In genomic region chr19:7629347-7630054, GRCh38 we compare ENCODE assay signal across 8 cellular contexts. TPM values are rescaled to one million over a fixed set of nuclear protein-coding genes. Genes with fewer than 3 reads are reported as not detected.
DNase-seq lines count a peak whose midpoint lies in the region; ATAC-seq, FAIRE-seq and TF ChIP-seq lines count a peak whose summit lies in the region.

PET100 (plus strand) TSS chr19:7629793; CDS start chr19:7629834, 41 bp downstream.
XAB2 (minus strand) TSS chr19:7629545; CDS start chr19:7629527, 18 bp downstream.

- DNase-seq in GM12891 (ENCODE audit: insufficient read length, low spot score) = peak; percentile 97
- DNase-seq in NCI-H146 treated with DMSO at 0.1 percent for 48 hours (lab: John Stamatoyannopoulos, UW; ENCODE audit: unreplicated experiment) = peak; percentile 94
- DNase-seq in amniotic epithelial cell (ENCODE audit: low read depth) = peak; percentile 98
- DNase-seq in heart left ventricle = peak; percentile 95 to 98 (median 97)
- DNase-seq in pons (ENCODE audit: low spot score) = peak; percentile 99
- peak; percentile 96 for DNase-seq in type B pancreatic cell (ENCODE audit: extremely low spot score, unreplicated experiment)

- intact Hi-C loops in T-helper 1 cell treated with Interleukin-12 subunit alpha and Interleukin-12 subunit beta and Interleukin-4 antibody, amounts not matched to agents 30 ng/mL and 1 ng/mL, for 36 hours (cut with micrococcal nuclease) = loop anchor here (1.0 to 2.0 kb wide), 9 partner anchors 8 to 314 kb away; partner anchors contain the start of genes MAP2K7, MCOLN1, PNPLA6 and STXBP2
- intact Hi-C loops in heart left ventricle (cut with DNase I) = loop anchor here in 1 of 10 donors (5.0 kb wide), 1 partner anchor 562 kb away; the partner anchor contains the start of gene ZNF557

- no peaks in the 10 kb centered on the region for H3K9me3 ChIP-seq in heart left ventricle

- TF ChIP-seq CTCF in heart left ventricle (IDR thresholded peaks at IDR 0.05) (no peak), type B pancreatic cell (conservative IDR thresholded peaks at IDR 0.05) (no peak)

- no peaks in the 10 kb centered on the region for H3K9me3 Mint-ChIP-seq in type B pancreatic cell

- H3K36me3 Mint-ChIP-seq in type B pancreatic cell = peaks cover 8% of the 10 kb centered on the region

- H3K4me1 Mint-ChIP-seq in type B pancreatic cell (ENCODE audit: unreplicated experiment) = peaks cover 17% of the 10 kb centered on the region

- ATAC-seq in HG02840 (IDR thresholded peaks at IDR 0.05; ENCODE audit: low FRiP score, unreplicated experiment) = peak; percentile 92
- ATAC-seq in heart left ventricle = peak; percentile 98 to 99 (median 99)

- WGBS in heart left ventricle, 4 donors = 0 to 1% (median 0%) methylated on average over 37 to 40 of the region's 40 CpGs

- FAIRE-seq in GM12891 (lab: Jason Lieb, UNC) = peak; percentile 100

- H3K4me1 ChIP-seq in heart left ventricle = peaks cover 3 to 36% (median 25%) of the 10 kb centered on the region in 12 donors

- H3K4me3 ChIP-seq in heart left ventricle = peak within 1 kb of the TSS; percentile 62 to 100 (median 92)

- no peaks in the 10 kb centered on the region for H3K27me3 ChIP-seq in heart left ventricle

- H3K27me3 Mint-ChIP-seq in type B pancreatic cell = no peaks in the 10 kb centered on the region

- peak within 1 kb of the TSS in 11 of 12 donors; percentile 53 to 87 (median 78) for H3K27ac ChIP-seq in heart left ventricle

- peak within 1 kb of the TSS; percentile 99 for H3K27ac Mint-ChIP-seq in type B pancreatic cell

- peak; percentile 51; the same call in 1 of the 2 replicates for TF ChIP-seq POLR2A in GM12891 (IDR thresholded peaks at IDR 0.05; ENCODE audit: low read depth, low read length)
- TF ChIP-seq POLR2A in heart left ventricle (IDR thresholded peaks at IDR 0.05) = peak in 1 of 2 donors; percentile 75

- peak within 1 kb of the TSS; percentile 100 for H3K4me3 Mint-ChIP-seq in type B pancreatic cell

- peaks cover 0 to 36% (median 18%) of the 10 kb centered on the region in 9 donors for H3K36me3 ChIP-seq in heart left ventricle

TF ChIP-seq in GM12891, 5 proteins besides CTCF, POLR2A, EP300 and RAD21:
- TF ChIP-seq SPI1 (IDR thresholded peaks at IDR 0.05; ENCODE audit: low read depth, low read length) (0 out of 2 replicates have a peak, but pooled peaks have one; percentile 43), POU2F2 (IDR thresholded peaks at IDR 0.05; ENCODE audit: low read depth, low read length) (peak; percentile 36; the same call in 1 of the 2 replicates), POLR2AphosphoS5 (IDR thresholded peaks at IDR 0.05; ENCODE audit: low read depth, low read length) (peak; percentile 70; the same call in 1 of the 2 replicates), TAF1 (IDR thresholded peaks at IDR 0.05; ENCODE audit: low read depth, low read length) (peak; percentile 69; the same call in 1 of the 2 replicates), PAX5 (IDR thresholded peaks at IDR 0.05; ENCODE audit: insufficient read depth, low read length, severe bottlenecking) (no peak)

RNA-seq across cellular contexts. Expression of gene PET100, which starts in this region (rescaled TPM):
- polyA plus RNA-seq in GM12891 (2012; ENCODE audit: low read depth, missing spikeins) = 164 TPM
- total RNA-seq in T-helper 1 cell treated with Interleukin-12 subunit alpha and Interleukin-12 subunit beta and Interleukin-4 antibody, amounts not matched to agents 30 ng/mL and 1 ng/mL, for 36 hours = 119 and 124 TPM in 2 replicates
- total RNA-seq in heart left ventricle (100 to 1,000 TPM in 7 of 9 donors, 10 to 100 TPM in 2; 22.3 to 185 (median 136) TPM), type B pancreatic cell (ENCODE audit: low replicate concordance) (160 and 184 TPM in 2 replicates)
- 100 to 1,000 TPM in 1 of 2 donors, 10 to 100 TPM in 1; 55.4 to 405 TPM for polyA plus RNA-seq in heart left ventricle

RNA-seq across cellular contexts. Expression of gene XAB2, which starts in this region (rescaled TPM):
- polyA plus RNA-seq in GM12891 (2012; ENCODE audit: low read depth, missing spikeins) = 30.9 TPM
- total RNA-seq in T-helper 1 cell treated with Interleukin-12 subunit alpha and Interleukin-12 subunit beta and Interleukin-4 antibody, amounts not matched to agents 30 ng/mL and 1 ng/mL, for 36 hours = 46.1 and 47.0 TPM in 2 replicates
- total RNA-seq in heart left ventricle (10 to 100 TPM; 16.3 to 36.2 (median 23.6) TPM), type B pancreatic cell (ENCODE audit: low replicate concordance) (38.5 and 46.5 TPM in 2 replicates)
- polyA plus RNA-seq in heart left ventricle = 10 to 100 TPM; 19.9 to 25.0 TPM

Comparison
In these comparisons a context has a peak if more than half of its experiments do, and no peak if none do; other contexts are left out.
1. Peak in every context shown above with its lines: DNase-seq, ATAC-seq, H3K4me3 ChIP-seq and H3K27ac ChIP-seq.